8 cellular contexts compared by ENCODE assay signal in genomic region chr15:85542895-85543331, GRCh38.
DNase-seq lines count a peak whose midpoint lies in the region; ATAC-seq and TF ChIP-seq lines count a peak whose summit lies in the region.

No MANE protein-coding gene starts in this region.

- H2AFZ ChIP-seq in hepatocyte, result no peak overlapping the region

- H3K79me2 ChIP-seq in hepatocyte, result peaks cover 30% of the 10 kb centered on the region

- WGBS in hepatocyte (ENCODE audit: low lambda C conversion rate, missing lambda C conversion rate), result 62% methylated on average over 3 of the region's 3 CpGs

- H3K27me3 ChIP-seq in hepatocyte, result no peaks in the 10 kb centered on the region

- DNase-seq in NCI-H69 (lab: John Stamatoyannopoulos, UW) (peak; percentile 87), hepatocyte (ENCODE audit: low spot score) (no peak), erythroblast (lab: John Stamatoyannopoulos, UW) (no peak), OCI-M2 (lab: John Stamatoyannopoulos, UW; ENCODE audit: unreplicated experiment) (no peak), substantia nigra (lab: John Stamatoyannopoulos, UW) (no peak)

- no peaks in the 10 kb centered on the region for H3K9me2 ChIP-seq in hepatocyte (replicated peaks; ENCODE audit: insufficient read depth)

- no peak for TF ChIP-seq POLR2A in erythroblast (IDR thresholded peaks at IDR 0.05; ENCODE audit: low read length)

- peaks cover 36% of the 10 kb centered on the region for H3K4me1 ChIP-seq in hepatocyte (ENCODE audit: insufficient read depth)

- ATAC-seq in GM18502 (IDR thresholded peaks at IDR 0.05; ENCODE audit: poor library complexity, unreplicated experiment) (peak; percentile 53), GM18909 (IDR thresholded peaks at IDR 0.05; ENCODE audit: poor library complexity, unreplicated experiment) (no peak)

- H3K36me3 ChIP-seq in hepatocyte (replicated peaks; ENCODE audit: insufficient read depth, low read depth), result no peaks in the 10 kb centered on the region

- TF ChIP-seq CTCF in C4-2B (conservative IDR thresholded peaks at IDR 0.05), result no peak
- TF ChIP-seq CTCF in hepatocyte (IDR thresholded peaks at IDR 0.05; ENCODE audit: poor library complexity), result no peak

- H3K27ac ChIP-seq in C4-2B (peak overlapping the region; percentile 86), hepatocyte (peak overlapping the region; percentile 26), substantia nigra (ENCODE audit: low read depth, low read length, poor library complexity, severe bottlenecking) (no peak overlapping the region)

- no peaks in the 10 kb centered on the region for H4K20me1 ChIP-seq in hepatocyte (ENCODE audit: insufficient read depth, poor library complexity, severe bottlenecking)

- no peak overlapping the region for H3K4me3 ChIP-seq in hepatocyte

- H3K4me2 ChIP-seq in hepatocyte, result peak overlapping the region; percentile 27

- H3K9me3 ChIP-seq in hepatocyte (ENCODE audit: low read depth), result no peaks in the 10 kb centered on the region
